Comparison of ENCODE assay signal across 34 cellular contexts in genomic region chr15:66136948-66137347, GRCh38.
"Had no signal": no experiment of that assay in that cellular context is flagged by ENCODE, and none has a peak within 500 bp of the region (broad histone marks: within the 10 kb centered on the region; RNA-seq: fewer than 3 reads in every experiment).

No MANE protein-coding gene starts in this region.

- H3K27me3 ChIP-seq: MG63 had no signal

- H3K9ac ChIP-seq: KMS-11 had no signal

- H3K4me3 ChIP-seq: MG63 had no signal

- H3K4me2 ChIP-seq: KMS-11 had no signal

- DNase-seq: Karpas-422, Kasumi-1, MG63, MM.1S, MV-4-11, NCI-H1048, NCI-H1092, NCI-H1092 treated with DMSO at 0.1 percent for 48 hours, NCI-H1105 treated with DMSO at 0.1 percent for 48 hours, NCI-H1417, NCI-H1417 treated with DMSO at 0.1 percent for 48 hours, NCI-H1436, NCI-H1436 treated with DMSO at 0.1 percent for 48 hours, NCI-H146, NCI-H1694, NCI-H1694 treated with DMSO at 0.1 percent for 48 hours, NCI-H187, NCI-H187 treated with DMSO at 0.1 percent for 48 hours, NCI-H1930, NCI-H2029, NCI-H2029 treated with DMSO at 0.1 percent for 48 hours, NCI-H2081, NCI-H2081 treated with DMSO at 0.1 percent for 48 hours, NCI-H2107, NCI-H2171, NCI-H2171 treated with DMSO at 0.1 percent for 48 hours, NCI-H2227 treated with DMSO at 0.1 percent for 48 hours, NCI-H226, NCI-H345, NCI-H446, NCI-H446 treated with DMSO at 0.1 percent for 48 hours, NCI-H510A, NCI-H510A treated with DMSO at 0.1 percent for 48 hours had no signal

- H3K36me3 ChIP-seq: MG63 had no signal

- H3K9me3 ChIP-seq: MG63 had no signal

- H3K27ac ChIP-seq: KMS-11 had no signal
